In genomic region chr1:209585672-209586071, GRCh38 we compare ENCODE assay signal across 9 cellular contexts. TPM values are rescaled to one million over a fixed set of nuclear protein-coding genes. Genes with fewer than 3 reads are reported as not detected.
A peak's percentile ranks its signal among the peaks of the same experiment; 100 is the strongest.
DNase-seq lines count a peak whose midpoint lies in the region; ATAC-seq and TF ChIP-seq lines count a peak whose summit lies in the region.
"Had no signal": no experiment of that assay in that cellular context is flagged by ENCODE, and none has a peak within 500 bp of the region (broad histone marks: within the 10 kb centered on the region; RNA-seq: fewer than 3 reads in every experiment).

No MANE protein-coding gene starts in this region.

- H3K4me1 Mint-ChIP-seq in neural progenitor cell = peaks cover 8% of the 10 kb centered on the region

- H3K27me3 ChIP-seq in HUES48 (ENCODE audit: control insufficient read depth, insufficient read depth, low read length) (peaks cover 31% of the 10 kb centered on the region), neural progenitor cell (peaks cover 28% of the 10 kb centered on the region)

- H3K9me3 ChIP-seq in HUES48 (ENCODE audit: control insufficient read depth, insufficient read depth, low read length) = no peaks in the 10 kb centered on the region
- no peaks in the 10 kb centered on the region for H3K9me3 ChIP-seq in neural progenitor cell (ENCODE audit: low read depth)

- H3K9ac ChIP-seq in HUES48 (ENCODE audit: low read depth, low read length) (no peak overlapping the region), neural progenitor cell (no peak overlapping the region)

- peaks cover 2% of the 10 kb centered on the region for H3K27me3 Mint-ChIP-seq in neural progenitor cell (ENCODE audit: insufficient read depth, low read depth)

- no peaks in the 10 kb centered on the region for H3K36me3 Mint-ChIP-seq in neural progenitor cell

- DNase-seq in fibroblast of the aortic adventitia (ENCODE audit: low read depth) = peak; percentile 53
- peak; percentile 65 for DNase-seq in neural progenitor cell (ENCODE audit: low spot score)
- no peak for DNase-seq in DMS114 treated with DMSO at 0.1 percent for 48 hours (lab: John Stamatoyannopoulos, UW; ENCODE audit: unreplicated experiment)
- DNase-seq in T1000 (lab: John Stamatoyannopoulos, UW) = no peak

- H4K20me1 ChIP-seq in neural progenitor cell (ENCODE audit: low read depth) = peaks cover 16% of the 10 kb centered on the region

- H3K27ac ChIP-seq in HUES48 (ENCODE audit: low read depth, low read length) (no peak overlapping the region), neural progenitor cell (no peak overlapping the region)
- H3K27ac ChIP-seq: epithelial cell of prostate had no signal

- ATAC-seq in HG03196 (IDR thresholded peaks at IDR 0.05; ENCODE audit: unreplicated experiment) (no peak), HG03280 (IDR thresholded peaks at IDR 0.05; ENCODE audit: unreplicated experiment) (no peak)

- TF ChIP-seq CTCF in fibroblast of the aortic adventitia (IDR thresholded peaks at IDR 0.05; ENCODE audit: insufficient read depth, low read length) = peak; percentile 11
- TF ChIP-seq CTCF in neural progenitor cell (IDR thresholded peaks at IDR 0.05) = no peak

- H3K4me1 ChIP-seq in HUES48 (ENCODE audit: control insufficient read depth, insufficient read depth, low read length) (peaks cover 18% of the 10 kb centered on the region; the same call in 1 of the 2 replicates), neural progenitor cell (peaks cover 13% of the 10 kb centered on the region)

- H3K4me3 ChIP-seq in HUES48 (ENCODE audit: low read depth, low read length) (peak overlapping the region; percentile 39), fibroblast of the aortic adventitia (ENCODE audit: low read depth, low read length) (peak overlapping the region; percentile 28), neural progenitor cell (peak overlapping the region; percentile 21)

- H3K79me2 ChIP-seq in neural progenitor cell (ENCODE audit: low read depth) = no peaks in the 10 kb centered on the region

- peak overlapping the region; percentile 86 for H3K4me2 ChIP-seq in neural progenitor cell

- no peak overlapping the region for H3K27ac Mint-ChIP-seq in neural progenitor cell

- H2AFZ ChIP-seq in neural progenitor cell (replicated peaks) = no peak overlapping the region

- no peak overlapping the region for H3K4me3 Mint-ChIP-seq in neural progenitor cell

- H3K36me3 ChIP-seq in HUES48 (ENCODE audit: control insufficient read depth, insufficient read depth, low read length) = no peaks in the 10 kb centered on the region
- no peaks in the 10 kb centered on the region for H3K36me3 ChIP-seq in neural progenitor cell

- H3F3A ChIP-seq in neural progenitor cell (ENCODE audit: low read depth) = peaks cover 8% of the 10 kb centered on the region

- no peaks in the 10 kb centered on the region for H3K9me3 Mint-ChIP-seq in neural progenitor cell

TF ChIP-seq in PFSK-1, 5 proteins besides CTCF, POLR2A, EP300 and RAD21:
- TF ChIP-seq FOXP2 (optimal IDR thresholded peaks at IDR 0.05; ENCODE audit: borderline replicate concordance, extremely low read depth, extremely low read length, insufficient read depth) (peak; percentile 83), SIN3A (IDR thresholded peaks at IDR 0.05; ENCODE audit: borderline replicate concordance, insufficient read depth, low read length) (peak; percentile 95), TAF1 (IDR thresholded peaks at IDR 0.05; ENCODE audit: borderline replicate concordance, insufficient read depth, low read length) (peak; percentile 69; the same call in 1 of the 2 replicates), POLR2AphosphoS5 (IDR thresholded peaks at IDR 0.05; ENCODE audit: low read depth, low read length) (peak; percentile 76), REST (IDR thresholded peaks at IDR 0.05; ENCODE audit: insufficient read depth in 1 of 2, low read depth in 2 of 2, low read length in 2 of 2) (0 out of 4 replicates have a peak, but pooled peaks of 1 of the 2 experiments have one; percentile 37)

RNA-seq across cellular contexts. Expression of gene CAMK1G, which starts 2.2 kb away (rescaled TPM):
- 35.2 TPM for polyA plus RNA-seq in PFSK-1 (2012; ENCODE audit: insufficient read length, low read depth)
- 0.90 and 1.1 TPM in 2 replicates for total RNA-seq in fibroblast of the aortic adventitia (ENCODE audit: low replicate concordance)
- 3.6 and 4.3 TPM in 2 replicates for total RNA-seq in neural progenitor cell (ENCODE audit: low replicate concordance)

Comparison
In these comparisons a context has a peak if more than half of its experiments do, and no peak if none do; other contexts are left out.
1. DNase-seq: peak in fibroblast of the aortic adventitia (single experiment) and neural progenitor cell (single experiment); none in DMS114 treated with DMSO at 0.1 percent for 48 hours (single experiment) and T1000 (single experiment).
2. Peak in every context shown above with its lines, with median percentiles within 50 percentile points of each other: H3K4me3 ChIP-seq.